Comparison of ENCODE assay signal across 19 cellular contexts in the genomic region with DNA sequence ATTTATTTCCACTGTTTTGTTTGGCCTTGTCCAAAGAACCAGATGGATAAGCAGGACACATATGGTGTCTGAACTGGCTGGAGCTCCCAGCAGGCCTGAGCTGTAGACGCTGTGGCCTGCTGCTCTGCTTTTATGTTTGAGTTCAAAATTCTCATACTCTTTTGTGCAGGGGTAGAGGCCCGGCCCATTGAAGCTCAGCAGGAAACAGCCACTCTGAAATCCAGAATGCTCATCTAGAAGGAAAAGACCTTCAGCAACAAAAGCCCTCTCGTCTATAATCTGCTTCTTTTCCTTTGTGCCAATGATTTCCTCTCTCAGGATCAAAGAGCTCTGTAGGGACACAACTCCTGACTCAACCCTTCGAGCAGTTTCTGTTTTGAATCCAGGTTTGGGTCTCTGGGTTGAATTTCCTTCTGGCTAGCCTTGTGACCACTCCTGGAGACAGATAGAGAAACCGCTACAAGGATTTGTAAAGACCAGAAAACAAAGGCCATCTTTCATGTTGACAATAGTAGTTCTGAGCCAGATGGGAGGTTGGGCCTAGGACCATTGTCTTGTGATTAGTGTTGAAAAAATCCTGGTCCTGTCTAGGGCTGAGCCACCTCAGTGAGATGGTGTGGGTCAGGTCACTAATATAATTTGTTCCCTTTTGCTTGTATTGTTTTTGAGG.
A peak's percentile ranks its signal among the peaks of the same experiment; 100 is the strongest.
DNase-seq lines count a peak whose midpoint lies in the region; ATAC-seq, FAIRE-seq and TF ChIP-seq lines count a peak whose summit lies in the region.
"Had no signal": no experiment of that assay in that cellular context is flagged by ENCODE, and none has a peak within 500 bp of the region (broad histone marks: within the 10 kb centered on the region; RNA-seq: fewer than 3 reads in every experiment).

No MANE protein-coding gene starts in this region.

- no peak for ATAC-seq in pancreas
- no peak for ATAC-seq in GM19035 (IDR thresholded peaks at IDR 0.05; ENCODE audit: unreplicated experiment)
- ATAC-seq in HG02840 (IDR thresholded peaks at IDR 0.05; ENCODE audit: low FRiP score, unreplicated experiment) = no peak
- ATAC-seq: GM12878; left lobe of liver; naive thymus-derived CD4-positive, alpha-beta T cell; PC-3 had no signal

- H3K4me1 ChIP-seq in mesodermal cell (ENCODE audit: control insufficient read depth, insufficient read depth, low read length, poor library complexity, severe bottlenecking) (no peaks in the 10 kb centered on the region), pancreas (no peaks in the 10 kb centered on the region)
- H3K4me1 ChIP-seq: testis had no signal

- no peak for FAIRE-seq in pancreas (lab: Jason Lieb, UNC)
- FAIRE-seq: G401.6, GM12878, H54 had no signal

- no peak overlapping the region for H3K4me3 ChIP-seq in mesodermal cell (ENCODE audit: extremely low read depth, insufficient read depth, low read length, poor library complexity, severe bottlenecking)
- no peak overlapping the region for H3K4me3 ChIP-seq in pancreas
- H3K4me3 ChIP-seq: GM12878, testis had no signal

- no peaks in the 10 kb centered on the region for H3K36me3 ChIP-seq in mesodermal cell (ENCODE audit: control insufficient read depth, insufficient read depth, low read length)
- no peaks in the 10 kb centered on the region for H3K36me3 ChIP-seq in pancreas

- H3K27ac ChIP-seq in mesodermal cell (ENCODE audit: low read depth, low read length, severe bottlenecking) = peak overlapping the region; percentile 65
- H3K27ac ChIP-seq in pancreas = no peak overlapping the region
- H3K27ac ChIP-seq: testis had no signal

- TF ChIP-seq CTCF in pancreas (IDR thresholded peaks at IDR 0.05) = no peak

- no peaks in the 10 kb centered on the region for H3K27me3 ChIP-seq in pancreas
- H3K27me3 ChIP-seq: testis had no signal

- intact Hi-C loops in pancreas (cut with DNase I) = no loop called here

- DNase-seq in DMS 273 treated with DMSO at 0.1 percent for 48 hours (lab: John Stamatoyannopoulos, UW) (peak; percentile 57), NCI-H69 (lab: John Stamatoyannopoulos, UW) (peak; percentile 93), dermis microvascular lymphatic vessel endothelial cell (ENCODE audit: low read depth in 2 of 2) (peak; percentile 25 to 39), KG1 (lab: John Stamatoyannopoulos, UW) (no peak), pancreas (no peak)
- DNase-seq: activated naive CD4-positive, alpha-beta T cell treated with anti-CD3 and anti-CD28 coated beads, Interleukin-2, amount 50 U/mL, for 16 hours; naive thymus-derived CD4-positive, alpha-beta T cell; NCI-H1694 treated with DMSO at 0.1 percent for 48 hours; NCI-H510A; PC-3; stimulated activated CD4-positive, alpha-beta T cell treated with anti-CD3 and anti-CD28 coated beads, Interleukin-4, amount 100 ng/mL, for 4 hours; testis had no signal

- 74 to 75% methylated on average over 4 to 5 of the region's 5 CpGs for WGBS in mesodermal cell (ENCODE audit: insufficient coverage in 2 of 2), 2 experiments
- WGBS in pancreas, 2 donors = 69 to 79% methylated on average over 5 of the region's 5 CpGs

- H3K9me3 ChIP-seq in mesodermal cell (ENCODE audit: control insufficient read depth, low read length) = no peaks in the 10 kb centered on the region
- no peaks in the 10 kb centered on the region for H3K9me3 ChIP-seq in pancreas
- H3K9me3 ChIP-seq: testis had no signal

Comparison
In these comparisons a context has a peak if more than half of its experiments do, and no peak if none do; other contexts are left out.
1. DNase-seq: peak in DMS 273 treated with DMSO at 0.1 percent for 48 hours (single experiment), NCI-H69 (single experiment) and dermis microvascular lymphatic vessel endothelial cell (2 of 2); none in KG1 (single experiment) and pancreas (0 of 6).